21 cellular contexts compared by ENCODE assay signal in the genomic region with DNA sequence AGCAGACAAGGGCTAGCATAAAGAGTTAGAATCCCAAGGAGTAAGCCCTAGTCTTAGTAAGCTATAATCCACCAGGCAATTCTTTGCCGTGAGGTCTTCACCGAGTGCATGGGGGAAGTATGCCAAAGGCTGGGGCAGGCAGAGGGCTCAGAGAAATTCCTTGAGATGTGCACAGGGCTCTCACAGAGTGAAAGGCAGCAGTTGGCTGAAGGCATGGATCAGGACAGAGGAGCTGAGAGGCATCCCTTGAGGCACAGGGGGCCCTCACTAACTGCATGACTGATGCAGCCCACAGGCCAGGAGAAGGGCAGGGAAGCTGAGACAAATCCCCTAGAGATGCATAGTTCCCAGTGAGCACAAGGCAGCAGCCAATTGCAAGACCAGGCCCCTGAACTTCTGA. TPM values are rescaled to one million over a fixed set of nuclear protein-coding genes. Genes with fewer than 3 reads are reported as not detected.
DNase-seq lines count a peak whose midpoint lies in the region; ATAC-seq and TF ChIP-seq lines count a peak whose summit lies in the region.
"Had no signal": no experiment of that assay in that cellular context is flagged by ENCODE, and none has a peak within 500 bp of the region (broad histone marks: within the 10 kb centered on the region; RNA-seq: fewer than 3 reads in every experiment).

No MANE protein-coding gene starts in this region.

- DNase-seq in H7 (peak; percentile 6), RWPE2 (ENCODE audit: low spot score) (no peak), endodermal cell (peak; percentile 57), MV-4-11 (lab: John Stamatoyannopoulos, UW) (no peak)
- no peak for DNase-seq in activated CD8-positive, alpha-beta T cell treated with anti-CD3 and anti-CD28 coated beads, Interleukin-2, amount 10 ng/mL, durations not matched to agents 7 days and 5 days
- DNase-seq: ACHN; BE2C; C1 segment of cervical spinal cord; CD4-positive, CD25-positive, alpha-beta regulatory T cell; CD8-positive, alpha-beta memory T cell; COR-L47; DMS 273 treated with DMSO at 0.1 percent for 48 hours; DMS53; DND-41; EL; HCEC 1CT had no signal

- peaks cover 3% of the 10 kb centered on the region for H3K4me1 Mint-ChIP-seq in endodermal cell
- H3K4me1 Mint-ChIP-seq in activated CD8-positive, alpha-beta T cell treated with anti-CD3 and anti-CD28 coated beads, Interleukin-2, amount 10 ng/mL, durations not matched to agents 7 days and 5 days (ENCODE audit: low read depth) = no peaks in the 10 kb centered on the region
- H3K4me1 Mint-ChIP-seq: CD4-positive, CD25-positive, alpha-beta regulatory T cell; CD8-positive, alpha-beta memory T cell had no signal

- no peak overlapping the region for H3K27ac Mint-ChIP-seq in endodermal cell
- H3K27ac Mint-ChIP-seq in activated CD8-positive, alpha-beta T cell treated with anti-CD3 and anti-CD28 coated beads, Interleukin-2, amount 10 ng/mL, durations not matched to agents 7 days and 5 days = no peak overlapping the region
- H3K27ac Mint-ChIP-seq: CD4-positive, CD25-positive, alpha-beta regulatory T cell had no signal

- no peak overlapping the region for H3K4me3 ChIP-seq in H7 (ENCODE audit: insufficient read depth, low read depth, low read length)
- no peak overlapping the region for H3K4me3 ChIP-seq in RWPE2 (ENCODE audit: severe bottlenecking)
- no peak overlapping the region for H3K4me3 ChIP-seq in endodermal cell (ENCODE audit: low read length)
- H3K4me3 ChIP-seq: GM12878 had no signal

- H3K9ac ChIP-seq in endodermal cell (ENCODE audit: extremely low read depth, low read length, poor library complexity, severe bottlenecking) = no peak overlapping the region

- H3K4me1 ChIP-seq in RWPE2 (ENCODE audit: insufficient read depth, poor library complexity, severe bottlenecking) = no peaks in the 10 kb centered on the region
- no peaks in the 10 kb centered on the region for H3K4me1 ChIP-seq in endodermal cell (ENCODE audit: control insufficient read depth, insufficient read depth, low read length)
- H3K4me1 ChIP-seq: BE2C had no signal

- H3K27me3 ChIP-seq in H7 (ENCODE audit: control insufficient read depth, insufficient read depth, low read length) = no peaks in the 10 kb centered on the region
- H3K27me3 ChIP-seq in RWPE2 (ENCODE audit: insufficient read depth, poor library complexity, severe bottlenecking) = no peaks in the 10 kb centered on the region
- no peaks in the 10 kb centered on the region for H3K27me3 ChIP-seq in endodermal cell (ENCODE audit: control insufficient read depth, insufficient read depth, low read length, poor library complexity, severe bottlenecking)
- H3K27me3 ChIP-seq: BE2C had no signal

- H3K9me3 Mint-ChIP-seq in endodermal cell = no peaks in the 10 kb centered on the region
- no peaks in the 10 kb centered on the region for H3K9me3 Mint-ChIP-seq in activated CD8-positive, alpha-beta T cell treated with anti-CD3 and anti-CD28 coated beads, Interleukin-2, amount 10 ng/mL, durations not matched to agents 7 days and 5 days (ENCODE audit: insufficient read depth)
- H3K9me3 Mint-ChIP-seq: CD8-positive, alpha-beta memory T cell had no signal

- no peaks in the 10 kb centered on the region for H3K36me3 ChIP-seq in H7 (replicated peaks; ENCODE audit: control insufficient read depth, insufficient read depth, low read length)
- H3K36me3 ChIP-seq in RWPE2 (ENCODE audit: low read depth) = no peaks in the 10 kb centered on the region
- no peaks in the 10 kb centered on the region for H3K36me3 ChIP-seq in endodermal cell (ENCODE audit: control insufficient read depth, insufficient read depth, low read length)
- H3K36me3 ChIP-seq: BE2C had no signal

- no peak overlapping the region for H3K27ac ChIP-seq in RWPE2 (ENCODE audit: poor library complexity, severe bottlenecking)
- no peak overlapping the region for H3K27ac ChIP-seq in endodermal cell (ENCODE audit: low read depth, low read length)
- H3K27ac ChIP-seq: HL-60 had no signal

- WGBS in endodermal cell (ENCODE audit: insufficient coverage in 1 of 2, insufficient read length in 1 of 2), 2 experiments = 95 to 100% methylated on average over 2 of the region's 2 CpGs

- H3K4me3 Mint-ChIP-seq in endodermal cell = no peak overlapping the region
- no peak overlapping the region for H3K4me3 Mint-ChIP-seq in activated CD8-positive, alpha-beta T cell treated with anti-CD3 and anti-CD28 coated beads, Interleukin-2, amount 10 ng/mL, durations not matched to agents 7 days and 5 days
- H3K4me3 Mint-ChIP-seq: CD4-positive, CD25-positive, alpha-beta regulatory T cell; CD8-positive, alpha-beta memory T cell had no signal

- H3K9me3 ChIP-seq in RWPE2 (ENCODE audit: severe bottlenecking) (no peaks in the 10 kb centered on the region), endodermal cell (ENCODE audit: control insufficient read depth, low read length) (no peaks in the 10 kb centered on the region)
- H3K9me3 ChIP-seq: BE2C had no signal

- ATAC-seq in RWPE2 (ENCODE audit: low read depth) (0 out of 3 replicates have a peak, but pooled peaks have one; percentile 25), GM18520 (IDR thresholded peaks at IDR 0.05; ENCODE audit: unreplicated experiment) (no peak)
- no peak for ATAC-seq in activated CD8-positive, alpha-beta T cell treated with anti-CD3 and anti-CD28 coated beads, Interleukin-2, amount 10 ng/mL, durations not matched to agents 7 days and 5 days
- ATAC-seq: GM12878 had no signal

- H3K27me3 Mint-ChIP-seq in endodermal cell (ENCODE audit: insufficient read depth) = no peaks in the 10 kb centered on the region
- no peaks in the 10 kb centered on the region for H3K27me3 Mint-ChIP-seq in activated CD8-positive, alpha-beta T cell treated with anti-CD3 and anti-CD28 coated beads, Interleukin-2, amount 10 ng/mL, durations not matched to agents 7 days and 5 days (ENCODE audit: low read depth)

- POLR2A ChIA-PET in activated CD8-positive, alpha-beta T cell treated with anti-CD3 and anti-CD28 coated beads, Interleukin-2, amount 10 ng/mL, durations not matched to agents 7 days and 5 days (lab: Charles Lee) = no interaction called here

- no peak for TF ChIP-seq CTCF in RWPE2 (IDR thresholded peaks at IDR 0.05; ENCODE audit: poor library complexity, severe bottlenecking)
- no peak for TF ChIP-seq CTCF in endodermal cell (conservative IDR thresholded peaks at IDR 0.05)

- CTCF ChIA-PET in activated CD8-positive, alpha-beta T cell treated with anti-CD3 and anti-CD28 coated beads, Interleukin-2, amount 10 ng/mL, durations not matched to agents 7 days and 5 days (lab: Charles Lee) = no interaction called here

- H3K36me3 Mint-ChIP-seq in endodermal cell (ENCODE audit: low read depth) = no peaks in the 10 kb centered on the region
- no peaks in the 10 kb centered on the region for H3K36me3 Mint-ChIP-seq in activated CD8-positive, alpha-beta T cell treated with anti-CD3 and anti-CD28 coated beads, Interleukin-2, amount 10 ng/mL, durations not matched to agents 7 days and 5 days (ENCODE audit: low read depth)
- H3K36me3 Mint-ChIP-seq: CD4-positive, CD25-positive, alpha-beta regulatory T cell; CD8-positive, alpha-beta memory T cell had no signal

RNA-seq across cellular contexts. Expression of gene PTH2R, which starts 34.1 kb away (rescaled TPM):
- total RNA-seq in H7 (2014; rRNA removed; shearing (Covaris generic)) = 0.03 and 0.15 TPM in 2 replicates
- under 1 TPM in 1 of 2 donors, not detected in 1; 0.37 TPM for total RNA-seq in endodermal cell
- not detected for polyA plus RNA-seq in endodermal cell (2013, experiment 1 of 2)
- not detected for polyA plus RNA-seq in endodermal cell (2013, experiment 2 of 2)
- under 1 TPM in 1 of 2 experiments, not detected in 1; 0.13 TPM for total RNA-seq in activated CD8-positive, alpha-beta T cell treated with anti-CD3 and anti-CD28 coated beads, Interleukin-2, amount 10 ng/mL, durations not matched to agents 7 days and 5 days
- total RNA-seq: CD4-positive, CD25-positive, alpha-beta regulatory T cell; CD8-positive, alpha-beta memory T cell; H4; HT1080 had no signal
- polyA plus RNA-seq: CD4-positive, CD25-positive, alpha-beta regulatory T cell; CD8-positive, alpha-beta memory T cell had no signal

Comparison
In these comparisons a context has a peak if more than half of its experiments do, and no peak if none do; other contexts are left out.
1. DNase-seq: peak in H7 (single experiment) and endodermal cell (single experiment); none in RWPE2 (single experiment), MV-4-11 (single experiment) and activated CD8-positive, alpha-beta T cell treated with anti-CD3 and anti-CD28 coated beads, Interleukin-2, amount 10 ng/mL, durations not matched to agents 7 days and 5 days (single experiment).